17 cellular contexts compared by ENCODE assay signal in the genomic region with DNA sequence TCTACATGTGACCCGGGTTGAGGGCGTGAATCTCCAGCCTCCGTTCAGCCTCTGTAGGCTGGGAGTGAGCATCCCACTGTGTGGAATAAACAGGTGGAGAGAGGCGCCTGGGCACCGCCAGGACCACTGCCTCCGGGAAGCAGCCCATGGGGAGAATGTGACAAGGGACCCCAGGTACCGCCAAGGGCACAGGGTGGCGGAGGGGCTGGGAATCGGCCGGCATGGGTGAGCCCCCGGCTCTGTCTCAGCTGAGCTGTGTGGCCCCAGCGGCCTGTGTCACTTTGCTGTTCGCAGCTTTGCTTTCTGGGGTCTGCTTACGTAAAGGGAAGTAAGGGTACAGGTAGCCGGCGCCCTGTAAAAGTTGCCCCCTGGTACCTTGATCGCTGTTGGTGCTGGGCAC. TPM values are rescaled to one million over a fixed set of nuclear protein-coding genes. Genes with fewer than 3 reads are reported as not detected.
DNase-seq lines count a peak whose midpoint lies in the region; TF ChIP-seq lines count a peak whose summit lies in the region.
"Had no signal": no experiment of that assay in that cellular context is flagged by ENCODE, and none has a peak within 500 bp of the region (broad histone marks: within the 10 kb centered on the region; RNA-seq: fewer than 3 reads in every experiment).

No MANE protein-coding gene starts in this region.

- peaks cover 7 to 10% (median 9%) of the 10 kb centered on the region in 11 experiments; a peak in 21 of 22 replicates for H3K9me3 ChIP-seq in BLaER1 treated with 17β-estradiol and CSF1 and Interleukin-3, amounts not matched to agents 10 nM and 100 nM (replicated peaks in 1 of 11)
- H3K9me3 ChIP-seq in neuronal stem cell (replicated peaks in 1 of 2; ENCODE audit: control insufficient read depth in 2 of 2, insufficient read depth in 1 of 2, low read depth in 1 of 2, low read length in 2 of 2), result peaks cover 6 to 10% of the 10 kb centered on the region in 2 donors
- peaks cover 11% of the 10 kb centered on the region for H3K9me3 ChIP-seq in PC-9 (ENCODE audit: insufficient read depth, low read depth)

- peaks cover 12% of the 10 kb centered on the region; the same call in 1 of the 2 replicates for H3F3A ChIP-seq in PC-9 (ENCODE audit: insufficient read depth, low read depth)

- no peak overlapping the region for H2AFZ ChIP-seq in neuronal stem cell (ENCODE audit: low read length)
- no peak overlapping the region for H2AFZ ChIP-seq in PC-9

- peaks cover 97% of the 10 kb centered on the region for H3K79me2 ChIP-seq in PC-9 (ENCODE audit: low read depth)

- no CpG with 5 or more reads among the region's 17 CpGs for WGBS in neuronal stem cell (ENCODE audit: extremely low coverage in 2 of 2, insufficient read length in 2 of 2, insufficient replicate concordance in 1 of 2), 2 donors

- peaks cover 2% of the 10 kb centered on the region for H3K79me1 ChIP-seq in neuronal stem cell (ENCODE audit: low read depth, low read length)

- H3K27me3 Mint-ChIP-seq in brain, result no peaks in the 10 kb centered on the region

- peak overlapping the region in 2 of 5 experiments; percentile 58 to 85 for H3K4me3 Mint-ChIP-seq in brain

- H3K4me3 ChIP-seq in BLaER1 treated with 17β-estradiol and CSF1 and Interleukin-3, amounts not matched to agents 10 nM and 100 nM, result no peak overlapping the region
- H3K4me3 ChIP-seq in neuronal stem cell (ENCODE audit: low read length in 2 of 2) (no peak overlapping the region), PC-9 (no peak overlapping the region)
- H3K4me3 ChIP-seq: GM12878, SK-N-MC had no signal

- no peak overlapping the region for H3K27ac ChIP-seq in BLaER1 treated with 17β-estradiol and CSF1 and Interleukin-3, amounts not matched to agents 10 nM and 100 nM
- H3K27ac ChIP-seq in neuronal stem cell (replicated peaks; ENCODE audit: low read length) (no peak overlapping the region), PC-9 (no peak overlapping the region)
- H3K27ac ChIP-seq: KMS-11, SK-N-MC had no signal

- no TSS peak for BruUV-seq in PC-9 (replicated peaks; lab: Mats Ljungman, UMichigan)

- H3K4me2 ChIP-seq in BLaER1 treated with 17β-estradiol and CSF1 and Interleukin-3, amounts not matched to agents 10 nM and 100 nM, result peak overlapping the region in 9 of 11 experiments; percentile 84 to 99 (median 97); a peak in 12 of 22 replicates
- H3K4me2 ChIP-seq in neuronal stem cell (ENCODE audit: insufficient read depth, low read length, poor library complexity, severe bottlenecking) (no peak overlapping the region), PC-9 (no peak overlapping the region)
- H3K4me2 ChIP-seq: KMS-11 had no signal

- H3K23ac ChIP-seq in neuronal stem cell (ENCODE audit: low read depth, low read length, poor library complexity), result no peak overlapping the region

- H3K27me3 ChIP-seq in BLaER1 treated with 17β-estradiol and CSF1 and Interleukin-3, amounts not matched to agents 10 nM and 100 nM, result no peaks in the 10 kb centered on the region
- no peaks in the 10 kb centered on the region for H3K27me3 ChIP-seq in neuronal stem cell (ENCODE audit: control insufficient read depth in 3 of 3, insufficient read depth in 3 of 3, low read depth in 1 of 3, low read length in 3 of 3)
- H3K27me3 ChIP-seq in PC-9 (ENCODE audit: insufficient read depth, low read depth), result no peaks in the 10 kb centered on the region

- H3K14ac ChIP-seq in neuronal stem cell (ENCODE audit: low read length), result no peak overlapping the region

- peaks cover 34% of the 10 kb centered on the region for H3K36me3 Mint-ChIP-seq in brain

- peaks cover 95% of the 10 kb centered on the region for H3K4me1 Mint-ChIP-seq in brain

- intact Hi-C loops in PC-9 (cut with micrococcal nuclease; ENCODE audit: unreplicated experiment), result no loop called here

- no peak overlapping the region for H4K8ac ChIP-seq in neuronal stem cell (ENCODE audit: low read depth, low read length)

- H3K36me3 ChIP-seq in BLaER1 treated with 17β-estradiol and CSF1 and Interleukin-3, amounts not matched to agents 10 nM and 100 nM, result peaks cover 8 to 58% (median 48%) of the 10 kb centered on the region in 11 experiments; a peak in 20 of 22 replicates
- H3K36me3 ChIP-seq in neuronal stem cell (replicated peaks in 1 of 2; ENCODE audit: control insufficient read depth in 2 of 2, insufficient read depth in 2 of 2, low read length in 2 of 2) (peaks cover 0 to 32% of the 10 kb centered on the region in 2 donors), PC-9 (ENCODE audit: low read depth) (peaks cover 6% of the 10 kb centered on the region)

- no peak overlapping the region for H2BK5ac ChIP-seq in neuronal stem cell (ENCODE audit: low read length)

- H2BK15ac ChIP-seq in neuronal stem cell (ENCODE audit: low read length), result peak overlapping the region; percentile 87

- H3K9me3 Mint-ChIP-seq in brain, result peaks cover 2 to 22% (median 11%) of the 10 kb centered on the region in 5 experiments

- H3K4ac ChIP-seq in neuronal stem cell (ENCODE audit: low read length), result no peak overlapping the region

- POLR2A ChIA-PET in PC-9 (lab: Charles Lee; ENCODE audit: unreplicated experiment), result no interaction called here

- TF ChIP-seq CTCF in brain (conservative IDR thresholded peaks at IDR 0.05) (no peak), PC-9 (conservative IDR thresholded peaks at IDR 0.05) (no peak)

- H2BK12ac ChIP-seq in neuronal stem cell (ENCODE audit: low read length), result no peak overlapping the region

- CTCF ChIA-PET in PC-9 (lab: Charles Lee), result no interaction called here

- peak overlapping the region; percentile 67 for H3K18ac ChIP-seq in neuronal stem cell (ENCODE audit: low read length)

- H3K9ac ChIP-seq in BLaER1 treated with 17β-estradiol and CSF1 and Interleukin-3, amounts not matched to agents 10 nM and 100 nM, result no peak overlapping the region
- no peak overlapping the region for H3K9ac ChIP-seq in neuronal stem cell (ENCODE audit: low read depth, low read length, poor library complexity)
- H3K9ac ChIP-seq: KMS-11 had no signal

- H3K9me2 ChIP-seq in PC-9 (ENCODE audit: insufficient read depth), result no peaks in the 10 kb centered on the region

- peaks cover 97 to 100% (median 98%) of the 10 kb centered on the region in 11 experiments for H4K20me1 ChIP-seq in BLaER1 treated with 17β-estradiol and CSF1 and Interleukin-3, amounts not matched to agents 10 nM and 100 nM
- H4K20me1 ChIP-seq in PC-9 (ENCODE audit: insufficient read depth), result peaks cover 96% of the 10 kb centered on the region

- no peak overlapping the region for H2BK120ac ChIP-seq in neuronal stem cell (ENCODE audit: low read depth, low read length)

- H3K27ac Mint-ChIP-seq in brain, result peak overlapping the region in 3 of 5 experiments; percentile 78 to 99 (median 97)

- DNase-seq in NCI-H69 (lab: John Stamatoyannopoulos, UW) (peak; percentile 27), neuronal stem cell (ENCODE audit: low spot score) (no peak), PC-9 (no peak), SHP77 treated with DMSO at 0.1 percent for 48 hours (lab: John Stamatoyannopoulos, UW) (no peak)
- DNase-seq in activated naive CD4-positive, alpha-beta T cell (lab: John Stamatoyannopoulos, UW), result no peak
- DNase-seq: DMS53; EL; GOT3; MV-4-11; NCI-H187; NK-92 treated with Interleukin-12 subunit alpha and Interleukin-12 subunit beta, amount 100 ng/mL, for 24 hours; Right ventricle myocardium superior had no signal

- no peak overlapping the region for H4K91ac ChIP-seq in neuronal stem cell (ENCODE audit: low read depth, low read length, poor library complexity)

- peaks cover 43 to 96% (median 93%) of the 10 kb centered on the region in 10 experiments for H3K4me1 ChIP-seq in BLaER1 treated with 17β-estradiol and CSF1 and Interleukin-3, amounts not matched to agents 10 nM and 100 nM
- peaks cover 24 to 27% of the 10 kb centered on the region in 2 donors for H3K4me1 ChIP-seq in neuronal stem cell (ENCODE audit: control insufficient read depth in 2 of 2, insufficient read depth in 1 of 2, low read depth in 1 of 2, low read length in 2 of 2)
- H3K4me1 ChIP-seq in PC-9 (replicated peaks; ENCODE audit: insufficient read depth), result peaks cover 23% of the 10 kb centered on the region

- peak overlapping the region; percentile 46 for H2AK5ac ChIP-seq in neuronal stem cell (ENCODE audit: low read depth, low read length)

RNA-seq across cellular contexts. Expression of a gene that starts 11.5 kb away (rescaled TPM):
- 127 TPM for polyA plus RNA-seq in brain (ENCODE audit: insufficient read depth, low read depth, low replicate concordance)
- 5.7 TPM for polyA plus RNA-seq in neuronal stem cell (2013, experiment 1 of 2)
- 6.2 TPM for polyA plus RNA-seq in neuronal stem cell (2013, experiment 2 of 2)
- 60.0 and 83.5 TPM in 2 replicates for total RNA-seq in PC-9 (2021)

Comparison
In these comparisons a context has a peak if more than half of its experiments do, and no peak if none do; other contexts are left out.
1. H3K4me2 ChIP-seq: peak in BLaER1 treated with 17β-estradiol and CSF1 and Interleukin-3, amounts not matched to agents 10 nM and 100 nM (9 of 11); none in neuronal stem cell (single experiment) and PC-9 (single experiment).